Comparison of ENCODE assay signal across 27 cellular contexts in genomic region chr7:74329225-74329624, GRCh38.
"Had no signal": no experiment of that assay in that cellular context is flagged by ENCODE, and none has a peak within 500 bp of the region (broad histone marks: within the 10 kb centered on the region; RNA-seq: fewer than 3 reads in every experiment).

No MANE protein-coding gene starts in this region.

- H3K27ac ChIP-seq: esophagus squamous epithelium, heart right ventricle, left lung, neural progenitor cell, prostate gland, right atrium auricular region, stomach, thyroid gland, vagina had no signal

- H3K4me3 ChIP-seq: esophagus squamous epithelium, heart right ventricle, left lung, mucosa of descending colon, neural progenitor cell, prostate gland, right atrium auricular region, smooth muscle cell, stomach, thyroid gland, vagina had no signal

- ATAC-seq: effector memory CD8-positive, alpha-beta T cell; heart right ventricle; left cardiac atrium; left lung; mucosa of descending colon; naive thymus-derived CD4-positive, alpha-beta T cell; sciatic nerve; stimulated activated effector memory CD8-positive, alpha-beta T cell treated with anti-CD3 and anti-CD28 coated beads, Interleukin-12 subunit alpha, Interleukin-12 subunit beta, amount 100 ng/mL, for 72 hours had no signal

- H3K9me3 ChIP-seq: esophagus squamous epithelium, heart right ventricle, left lung, mucosa of descending colon, prostate gland, right atrium auricular region, stomach, thyroid gland, vagina had no signal

- DNase-seq: dermis blood vessel endothelial cell; effector memory CD8-positive, alpha-beta T cell; erythroblast; esophagus squamous epithelium; foreskin melanocyte; glutamatergic neuron; heart right ventricle; hippocampal formation; left cardiac atrium; left lung; mesenchymal stem cell; mucosa of descending colon; naive thymus-derived CD4-positive, alpha-beta T cell; stimulated activated CD4-positive, alpha-beta T cell treated with anti-CD3 and anti-CD28 coated beads, Interleukin-12 subunit alpha, Interleukin-12 subunit beta, amount 100 ng/mL, for 4 hours; stimulated activated CD4-positive, alpha-beta T cell treated with anti-CD3 and anti-CD28 coated beads, Interleukin-2, amount 100 ng/mL, for 24 hours; stimulated activated CD4-positive, alpha-beta T cell treated with anti-CD3 and anti-CD28 coated beads, Interleukin-4, amount 100 ng/mL, for 24 hours; stimulated activated naive CD4-positive, alpha-beta T cell treated with Interleukin-2 at 50 U/mL for 16 hours; stomach; thyroid gland; trophoblast cell had no signal

- H3K36me3 ChIP-seq: left lung, neural progenitor cell, prostate gland, right atrium auricular region, thyroid gland, vagina had no signal

- H3K4me1 ChIP-seq: neural progenitor cell, prostate gland, thyroid gland had no signal

- H3K27me3 ChIP-seq: esophagus squamous epithelium, heart right ventricle, left lung, neural progenitor cell, right atrium auricular region, stomach, thyroid gland, vagina had no signal

- H2AFZ ChIP-seq: neural progenitor cell had no signal

- H3K4me2 ChIP-seq: neural progenitor cell, smooth muscle cell had no signal
